8 cellular contexts compared by ENCODE assay signal in genomic region chr5:103561670-103562069, GRCh38. TPM values are rescaled to one million over a fixed set of nuclear protein-coding genes. Genes with fewer than 3 reads are reported as not detected.
DNase-seq lines count a peak whose midpoint lies in the region; ATAC-seq and TF ChIP-seq lines count a peak whose summit lies in the region.

No MANE protein-coding gene starts in this region.

- no peaks in the 10 kb centered on the region for H3K27me3 ChIP-seq in ectodermal cell (ENCODE audit: control insufficient read depth, insufficient read depth, low read length, poor library complexity, severe bottlenecking)

- ATAC-seq in HG03045 (IDR thresholded peaks at IDR 0.05; ENCODE audit: unreplicated experiment): no peak
- ATAC-seq in HG02623 (IDR thresholded peaks at IDR 0.05; ENCODE audit: unreplicated experiment): no peak

- in situ Hi-C loops in KBM-7 (cut with MboI; ENCODE audit: low pct_unique_long_range_greater_than_20kb, low sequenced_read_pairs): no loop called here

- no peaks in the 10 kb centered on the region for H3K27me3 Mint-ChIP-seq in neural crest cell (ENCODE audit: low read depth)

- peak overlapping the region; percentile 98 for H3K4me3 Mint-ChIP-seq in neural crest cell

- H3K27ac Mint-ChIP-seq in neural crest cell (ENCODE audit: unreplicated experiment): no peak overlapping the region

- peaks cover 30% of the 10 kb centered on the region for H3K4me1 Mint-ChIP-seq in neural crest cell

- no peak for TF ChIP-seq CTCF in neural crest cell (conservative IDR thresholded peaks at IDR 0.05)

- H3K4me1 ChIP-seq in ectodermal cell (ENCODE audit: control insufficient read depth, insufficient read depth, low read length): peaks cover 5% of the 10 kb centered on the region

- DNase-seq in DMS53 treated with DMSO at 0.1 percent for 48 hours (lab: John Stamatoyannopoulos, UW; ENCODE audit: unreplicated experiment): peak; percentile 16
- peak; percentile 16 for DNase-seq in KBM-7
- no peak for DNase-seq in neural crest cell (ENCODE audit: low read depth, low spot score)
- no peak for DNase-seq in ureter (ENCODE audit: low spot score)
- no peak for DNase-seq in stimulated activated CD4-positive, alpha-beta T cell treated with anti-CD3 and anti-CD28 coated beads, Interleukin-4, amount 100 ng/mL, for 24 hours

- H3K36me3 ChIP-seq in ectodermal cell (ENCODE audit: control insufficient read depth, insufficient read depth, low read length): no peaks in the 10 kb centered on the region

- peak overlapping the region; percentile 72 for H3K4me3 ChIP-seq in ectodermal cell (ENCODE audit: insufficient read depth, low read depth, low read length)

- no peaks in the 10 kb centered on the region for H3K9me3 Mint-ChIP-seq in neural crest cell

- H3K36me3 Mint-ChIP-seq in neural crest cell (ENCODE audit: low read depth): peaks cover 6% of the 10 kb centered on the region

- H3K27ac ChIP-seq in ectodermal cell (ENCODE audit: insufficient read depth, low read depth, low read length, poor library complexity, severe bottlenecking): no peak overlapping the region

- no peaks in the 10 kb centered on the region for H3K9me3 ChIP-seq in ectodermal cell (ENCODE audit: control insufficient read depth, low read length)

- 85% methylated on average over 4 of the region's 4 CpGs; no CpG with 5 or more reads in 1 of the 2 experiments for WGBS in ectodermal cell, 2 experiments

RNA-seq across cellular contexts. Expression of gene NUDT12, which starts 0.9 kb away (rescaled TPM):
- 12.6 TPM for polyA plus RNA-seq in ectodermal cell (2013, experiment 1 of 4)
- polyA plus RNA-seq in ectodermal cell (2013, experiment 2 of 4): 13.2 TPM
- 11.5 TPM for polyA plus RNA-seq in ectodermal cell (2013, experiment 3 of 4)
- 12.2 TPM for polyA plus RNA-seq in ectodermal cell (2013, experiment 4 of 4)
- total RNA-seq in neural crest cell (17.6 and 18.3 TPM in 2 replicates), ureter (15.7 TPM)

Comparison
In these comparisons a context has a peak if more than half of its experiments do, and no peak if none do; other contexts are left out.
1. DNase-seq: peak in DMS53 treated with DMSO at 0.1 percent for 48 hours (single experiment) and KBM-7 (single experiment); none in neural crest cell (single experiment), ureter (single experiment) and stimulated activated CD4-positive, alpha-beta T cell treated with anti-CD3 and anti-CD28 coated beads, Interleukin-4, amount 100 ng/mL, for 24 hours (single experiment).